ENCODE assay signal across 25 cellular contexts in the genomic region with DNA sequence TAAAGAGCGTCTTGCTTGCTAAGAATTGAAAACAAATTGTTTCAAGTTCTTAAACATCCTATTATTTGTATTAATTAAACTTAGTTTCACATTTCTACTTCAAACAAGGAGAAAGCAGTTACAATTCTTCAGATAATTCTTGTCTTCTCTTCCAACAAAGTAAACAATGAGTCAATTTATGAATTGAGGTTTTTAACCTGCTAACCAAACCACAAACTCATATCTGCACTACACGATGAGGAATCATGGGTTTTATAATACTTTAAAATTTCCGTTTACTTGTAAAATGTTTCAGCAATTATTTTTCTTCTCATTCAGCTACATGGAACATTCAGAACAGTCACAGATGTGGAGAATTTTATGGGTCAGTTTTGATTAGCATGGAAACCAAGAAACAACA.
DNase-seq lines count a peak whose midpoint lies in the region; ATAC-seq lines count a peak whose summit lies in the region.
"Had no signal": no experiment of that assay in that cellular context is flagged by ENCODE, and none has a peak within 500 bp of the region (broad histone marks: within the 10 kb centered on the region; RNA-seq: fewer than 3 reads in every experiment).

No MANE protein-coding gene starts in this region.

- peaks cover 5% of the 10 kb centered on the region for H3K9me3 Mint-ChIP-seq in activated naive CD8-positive, alpha-beta T cell treated with anti-CD3 and anti-CD28 coated beads, Interleukin-2, amount 10 ng/mL, durations not matched to agents 7 days and 5 days
- peaks cover 33% of the 10 kb centered on the region for H3K9me3 Mint-ChIP-seq in activated naive CD8-positive, alpha-beta T cell treated with anti-CD3 and anti-CD28 coated beads, Interleukin-2, amount 50 U/mL, for 24 hours

- ATAC-seq in activated naive CD8-positive, alpha-beta T cell treated with anti-CD3 and anti-CD28 coated beads, Interleukin-2, amount 10 ng/mL, durations not matched to agents 7 days and 5 days (ENCODE audit: low read depth), result peak; percentile 33
- no peak for ATAC-seq in activated naive CD8-positive, alpha-beta T cell treated with anti-CD3 and anti-CD28 coated beads, Interleukin-2, amount 50 U/mL, for 24 hours
- ATAC-seq in HG03342 (IDR thresholded peaks at IDR 0.05; ENCODE audit: unreplicated experiment), result no peak
- ATAC-seq in HG03457 (IDR thresholded peaks at IDR 0.05; ENCODE audit: unreplicated experiment), result no peak
- no peak for ATAC-seq in HG02759 (IDR thresholded peaks at IDR 0.05; ENCODE audit: unreplicated experiment)
- ATAC-seq: activated CD4-positive, alpha-beta T cell treated with anti-CD3 and anti-CD28 coated beads for 36 hours; psoas muscle; T-helper 17 cell had no signal

- H3K36me3 Mint-ChIP-seq in activated naive CD8-positive, alpha-beta T cell treated with anti-CD3 and anti-CD28 coated beads, Interleukin-2, amount 10 ng/mL, durations not matched to agents 7 days and 5 days, result no peaks in the 10 kb centered on the region
- H3K36me3 Mint-ChIP-seq in activated naive CD8-positive, alpha-beta T cell treated with anti-CD3 and anti-CD28 coated beads, Interleukin-2, amount 50 U/mL, for 24 hours (ENCODE audit: low read depth), result peaks cover 3% of the 10 kb centered on the region

- H3K27me3 Mint-ChIP-seq in activated naive CD8-positive, alpha-beta T cell treated with anti-CD3 and anti-CD28 coated beads, Interleukin-2, amount 10 ng/mL, durations not matched to agents 7 days and 5 days, result peaks cover 5% of the 10 kb centered on the region
- peaks cover 5% of the 10 kb centered on the region for H3K27me3 Mint-ChIP-seq in activated naive CD8-positive, alpha-beta T cell treated with anti-CD3 and anti-CD28 coated beads, Interleukin-2, amount 50 U/mL, for 24 hours
- H3K27me3 Mint-ChIP-seq: activated CD4-positive, alpha-beta T cell treated with anti-CD3 and anti-CD28 coated beads for 36 hours; central memory CD8-positive, alpha-beta T cell; T-helper 17 cell had no signal

- DNase-seq in activated naive CD8-positive, alpha-beta T cell treated with anti-CD3 and anti-CD28 coated beads, Interleukin-2, amount 10 ng/mL, durations not matched to agents 7 days and 5 days, result no peak
- DNase-seq in activated naive CD8-positive, alpha-beta T cell treated with anti-CD3 and anti-CD28 coated beads, Interleukin-2, amount 50 U/mL, for 24 hours, result no peak
- DNase-seq in amniotic epithelial cell (ENCODE audit: low read depth) (peak; percentile 63), fibroblast of peridontal ligament (ENCODE audit: extremely low read depth) (peak; percentile 7), MV-4-11 (lab: John Stamatoyannopoulos, UW) (no peak)
- DNase-seq: activated CD4-positive, alpha-beta T cell treated with anti-CD3 and anti-CD28 coated beads for 36 hours; activated CD8-positive, alpha-beta memory T cell treated with anti-CD3 and anti-CD28 coated beads for 24 hours; activated naive CD4-positive, alpha-beta T cell treated with anti-CD3 and anti-CD28 coated beads for 36 hours; activated T-cell treated with anti-CD3 and anti-CD28 coated beads, Interleukin-2, amount 50 U/mL, for 48 hours; anterior cingulate cortex; DMS79 treated with DMSO at 0.1 percent for 48 hours; foreskin fibroblast; H7; mesendoderm; NCI-H187; NCI-H748 treated with DMSO at 0.1 percent for 48 hours; psoas muscle; stimulated activated CD8-positive, alpha-beta memory T cell treated with anti-CD3 and anti-CD28 coated beads, Interleukin-4, amount 100 ng/mL, for 48 hours; T-helper 17 cell; trophoblast cell had no signal

- peaks cover 12% of the 10 kb centered on the region for H3K4me1 Mint-ChIP-seq in activated naive CD8-positive, alpha-beta T cell treated with anti-CD3 and anti-CD28 coated beads, Interleukin-2, amount 10 ng/mL, durations not matched to agents 7 days and 5 days
- H3K4me1 Mint-ChIP-seq in activated naive CD8-positive, alpha-beta T cell treated with anti-CD3 and anti-CD28 coated beads, Interleukin-2, amount 50 U/mL, for 24 hours, result peaks cover 4% of the 10 kb centered on the region
- H3K4me1 Mint-ChIP-seq: B cell; central memory CD8-positive, alpha-beta T cell; T-helper 17 cell had no signal

- no peak overlapping the region for H3K27ac Mint-ChIP-seq in activated naive CD8-positive, alpha-beta T cell treated with anti-CD3 and anti-CD28 coated beads, Interleukin-2, amount 10 ng/mL, durations not matched to agents 7 days and 5 days
- H3K27ac Mint-ChIP-seq in activated naive CD8-positive, alpha-beta T cell treated with anti-CD3 and anti-CD28 coated beads, Interleukin-2, amount 50 U/mL, for 24 hours, result no peak overlapping the region
- H3K27ac Mint-ChIP-seq: activated CD4-positive, alpha-beta T cell treated with anti-CD3 and anti-CD28 coated beads for 36 hours; activated naive CD4-positive, alpha-beta T cell treated with anti-CD3 and anti-CD28 coated beads for 36 hours; B cell; T-helper 17 cell had no signal

- POLR2A ChIA-PET in activated naive CD8-positive, alpha-beta T cell treated with anti-CD3 and anti-CD28 coated beads, Interleukin-2, amount 10 ng/mL, durations not matched to agents 7 days and 5 days (lab: Charles Lee), result no interaction called here

- H3K4me3 Mint-ChIP-seq in activated naive CD8-positive, alpha-beta T cell treated with anti-CD3 and anti-CD28 coated beads, Interleukin-2, amount 10 ng/mL, durations not matched to agents 7 days and 5 days, result peak overlapping the region; percentile 37
- H3K4me3 Mint-ChIP-seq in activated naive CD8-positive, alpha-beta T cell treated with anti-CD3 and anti-CD28 coated beads, Interleukin-2, amount 50 U/mL, for 24 hours, result no peak overlapping the region
- H3K4me3 Mint-ChIP-seq: activated CD4-positive, alpha-beta T cell treated with anti-CD3 and anti-CD28 coated beads for 36 hours; activated naive CD4-positive, alpha-beta T cell treated with anti-CD3 and anti-CD28 coated beads for 36 hours; B cell; central memory CD8-positive, alpha-beta T cell; T-helper 17 cell had no signal

Comparison
In these comparisons a context has a peak if more than half of its experiments do, and no peak if none do; other contexts are left out.
1. DNase-seq: peak in amniotic epithelial cell (single experiment) and fibroblast of peridontal ligament (single experiment); none in activated naive CD8-positive, alpha-beta T cell treated with anti-CD3 and anti-CD28 coated beads, Interleukin-2, amount 10 ng/mL, durations not matched to agents 7 days and 5 days (single experiment), activated naive CD8-positive, alpha-beta T cell treated with anti-CD3 and anti-CD28 coated beads, Interleukin-2, amount 50 U/mL, for 24 hours (single experiment) and MV-4-11 (single experiment).